23 cellular contexts compared by ENCODE assay signal in genomic region chr1:53620620-53620957, GRCh38.
DNase-seq lines count a peak whose midpoint lies in the region; ATAC-seq and TF ChIP-seq lines count a peak whose summit lies in the region.
"Had no signal": no experiment of that assay in that cellular context is flagged by ENCODE, and none has a peak within 500 bp of the region (broad histone marks: within the 10 kb centered on the region; RNA-seq: fewer than 3 reads in every experiment).

No MANE protein-coding gene starts in this region.

- H3K27me3 ChIP-seq in IMR-90 (ENCODE audit: control insufficient read depth, insufficient read depth, low read length) = no peaks in the 10 kb centered on the region
- H3K27me3 ChIP-seq in layer of hippocampus (ENCODE audit: control insufficient read depth, insufficient read depth, low read length) = no peaks in the 10 kb centered on the region
- no peaks in the 10 kb centered on the region for H3K27me3 ChIP-seq in MM.1S (replicated peaks; ENCODE audit: insufficient read depth, low read length)
- H3K27me3 ChIP-seq: BLaER1 treated with 17β-estradiol and CSF1 and Interleukin-3, amounts not matched to agents 10 nM and 100 nM; gastrocnemius medialis; hepatocyte; ovary had no signal

- H3K56ac ChIP-seq in IMR-90 (ENCODE audit: extremely low read depth, insufficient read depth, low read length) = no peak overlapping the region

- intact Hi-C loops in IMR-90 (cut with micrococcal nuclease) = no loop called here

- H3K18ac ChIP-seq in IMR-90 (ENCODE audit: low read depth, low read length) = no peak overlapping the region

- no peak overlapping the region for H2BK120ac ChIP-seq in IMR-90 (ENCODE audit: low read depth, low read length)

- 0 out of 2 replicates have a peak overlapping the region, but pooled peaks have one; percentile 0 for H3K4ac ChIP-seq in IMR-90 (ENCODE audit: low read depth, low read length)

- no peak overlapping the region for H4K8ac ChIP-seq in IMR-90 (ENCODE audit: low read depth in 2 of 2, low read length in 2 of 2)

- H3K9me3 ChIP-seq in IMR-90 (ENCODE audit: control insufficient read depth, insufficient read depth, low read length) (no peaks in the 10 kb centered on the region), MM.1S (replicated peaks; ENCODE audit: insufficient read depth, low read length) (no peaks in the 10 kb centered on the region)
- H3K9me3 ChIP-seq: BLaER1 treated with 17β-estradiol and CSF1 and Interleukin-3, amounts not matched to agents 10 nM and 100 nM; gastrocnemius medialis; ovary; tibial artery had no signal

- H3K9ac ChIP-seq in IMR-90 (ENCODE audit: low read depth, low read length) (no peak overlapping the region), MM.1S (ENCODE audit: low read length) (no peak overlapping the region)
- H3K9ac ChIP-seq: BLaER1 treated with 17β-estradiol and CSF1 and Interleukin-3, amounts not matched to agents 10 nM and 100 nM had no signal

- peak overlapping the region; percentile 69 for H3K23ac ChIP-seq in IMR-90 (ENCODE audit: low read depth, low read length)

- peaks cover 11% of the 10 kb centered on the region for H3K4me1 ChIP-seq in IMR-90 (ENCODE audit: control insufficient read depth, insufficient read depth, low read length)
- no peaks in the 10 kb centered on the region for H3K4me1 ChIP-seq in MM.1S (ENCODE audit: low read length)
- H3K4me1 ChIP-seq: BLaER1 treated with 17β-estradiol and CSF1 and Interleukin-3, amounts not matched to agents 10 nM and 100 nM; gastrocnemius medialis; tibial artery had no signal

- H3K36me3 Mint-ChIP-seq in brain = no peaks in the 10 kb centered on the region

- no TSS peak for BruUV-seq in IMR-90 (replicated peaks; lab: Mats Ljungman, UMichigan)

- H3K79me2 ChIP-seq in MM.1S (ENCODE audit: low read length) = no peaks in the 10 kb centered on the region
- H3K79me2 ChIP-seq: hepatocyte had no signal

- H3K27ac ChIP-seq in IMR-90 (ENCODE audit: insufficient read depth, low read length) (no peak overlapping the region), layer of hippocampus (ENCODE audit: low read depth, low read length) (peak overlapping the region; percentile 14), substantia nigra (ENCODE audit: low read depth, low read length, poor library complexity, severe bottlenecking) (peak overlapping the region; percentile 56), MM.1S (ENCODE audit: low read length) (no peak overlapping the region)
- H3K27ac ChIP-seq: BLaER1 treated with 17β-estradiol and CSF1 and Interleukin-3, amounts not matched to agents 10 nM and 100 nM; gastrocnemius medialis; hepatocyte; ovary; tibial artery had no signal

- H3K36me3 ChIP-seq in IMR-90 (ENCODE audit: control insufficient read depth, insufficient read depth, low read length) (no peaks in the 10 kb centered on the region), MM.1S (replicated peaks; ENCODE audit: insufficient read depth, low read length) (no peaks in the 10 kb centered on the region)
- H3K36me3 ChIP-seq: BLaER1 treated with 17β-estradiol and CSF1 and Interleukin-3, amounts not matched to agents 10 nM and 100 nM; gastrocnemius medialis; ovary; tibial artery had no signal

- peak overlapping the region; percentile 37 for H2AK9ac ChIP-seq in IMR-90 (replicated peaks; ENCODE audit: low read depth, low read length, poor library complexity)

- no peak; the same call in 1 of the 2 replicates for ATAC-seq in IMR-90 (ENCODE audit: low read depth)
- ATAC-seq: activated CD4-positive, alpha-beta T cell treated with anti-CD3 and anti-CD28 coated beads for 36 hours; activated T-cell treated with anti-CD3 and anti-CD28 coated beads, Interleukin-2, amount 50 U/mL, for 72 hours; gastrocnemius medialis; stimulated activated naive CD8-positive, alpha-beta T cell treated with anti-CD3 and anti-CD28 coated beads, Interleukin-15, Interleukin-2, amounts not matched to agents 100 U/mL and 50 U/mL, for 24 hours had no signal

- peaks cover 34% of the 10 kb centered on the region for H4K20me1 ChIP-seq in IMR-90 (ENCODE audit: insufficient read depth, low read length)
- H4K20me1 ChIP-seq in MM.1S (ENCODE audit: insufficient read depth, low read length) = no peaks in the 10 kb centered on the region
- H4K20me1 ChIP-seq: BLaER1 treated with 17β-estradiol and CSF1 and Interleukin-3, amounts not matched to agents 10 nM and 100 nM had no signal

- H3K27ac Mint-ChIP-seq in brain = peak overlapping the region in 4 of 5 experiments; percentile 53 to 72 (median 59)
- H3K27ac Mint-ChIP-seq: activated CD4-positive, alpha-beta T cell treated with anti-CD3 and anti-CD28 coated beads for 36 hours; activated T-cell treated with anti-CD3 and anti-CD28 coated beads, Interleukin-2, amount 50 U/mL, for 72 hours; nephron; T-helper 2 cell treated with Interferon-gamma antibody and Interleukin-4, amounts not matched to agents 5 μg/mL and 100 μg/mL, for 36 hours had no signal

- H2BK5ac ChIP-seq in IMR-90 (ENCODE audit: low read depth, low read length, poor library complexity, severe bottlenecking) = no peak overlapping the region

- DNase-seq in IMR-90 = no peak
- DNase-seq in substantia nigra (lab: John Stamatoyannopoulos, UW) = peak in 1 of 49 donors; percentile 58
- DNase-seq in NCI-H1048 (lab: John Stamatoyannopoulos, UW) = no peak
- DNase-seq in NCI-H510A (lab: John Stamatoyannopoulos, UW) = no peak
- DNase-seq in MM.1S = no peak
- DNase-seq: activated T-cell treated with anti-CD3 and anti-CD28 coated beads, Interleukin-2, amount 50 U/mL, for 72 hours; cerebellar nuclear complex; gastrocnemius medialis; NCI-H1092; NCI-H82; retina; SIG-M5; small intestine; stimulated activated naive CD8-positive, alpha-beta T cell treated with anti-CD3 and anti-CD28 coated beads, Interleukin-15, Interleukin-2, amounts not matched to agents 100 U/mL and 50 U/mL, for 24 hours had no signal

- CTCF ChIA-PET in IMR-90 (lab: Yijun Ruan, JAX) = interaction anchor here (0.6 to 0.7 kb wide), 2 partner anchors 213 to 240 kb away, joined by 3 read pairs; no protein-coding TSS in a partner anchor

- H3K4me3 Mint-ChIP-seq in brain = no peak overlapping the region
- H3K4me3 Mint-ChIP-seq: activated CD4-positive, alpha-beta T cell treated with anti-CD3 and anti-CD28 coated beads for 36 hours; activated T-cell treated with anti-CD3 and anti-CD28 coated beads, Interleukin-2, amount 50 U/mL, for 72 hours; nephron; T-helper 2 cell treated with Interferon-gamma antibody and Interleukin-4, amounts not matched to agents 5 μg/mL and 100 μg/mL, for 36 hours had no signal

- peaks cover 27% of the 10 kb centered on the region; the same call in 1 of the 2 replicates for H3K9me1 ChIP-seq in IMR-90 (ENCODE audit: insufficient read depth, low read length)

- H2BK15ac ChIP-seq in IMR-90 (ENCODE audit: low read depth, low read length) = no peak overlapping the region

- no peaks in the 10 kb centered on the region for H3K9me2 ChIP-seq in MM.1S (replicated peaks; ENCODE audit: insufficient read depth, low read length)

- H4K91ac ChIP-seq in IMR-90 (ENCODE audit: insufficient read depth, low read depth, low read length) = no peak overlapping the region

- no peak for TF ChIP-seq RAD21 in IMR-90 (IDR thresholded peaks at IDR 0.05; ENCODE audit: low read length)

- WGBS in IMR-90 (ENCODE audit: extremely low coverage in 2 of 2, insufficient read length in 1 of 2), 2 experiments = 70% methylated on average over 3 of the region's 8 CpGs; no CpG with 5 or more reads in 1 of the 2 experiments

- H3K9me3 Mint-ChIP-seq in brain = peaks cover 0 to 6% (median 3%) of the 10 kb centered on the region in 5 experiments
- H3K9me3 Mint-ChIP-seq: activated T-cell treated with anti-CD3 and anti-CD28 coated beads, Interleukin-2, amount 50 U/mL, for 72 hours; nephron; T-helper 2 cell treated with Interferon-gamma antibody and Interleukin-4, amounts not matched to agents 5 μg/mL and 100 μg/mL, for 36 hours had no signal

- POLR2A ChIA-PET in IMR-90 (lab: Charles Lee; ENCODE audit: unreplicated experiment) = no interaction called here

- H3K14ac ChIP-seq in IMR-90 (replicated peaks; ENCODE audit: low read depth, low read length) = no peak overlapping the region

- H3K4me1 Mint-ChIP-seq in brain = peaks cover 10% of the 10 kb centered on the region
- H3K4me1 Mint-ChIP-seq: activated CD4-positive, alpha-beta T cell treated with anti-CD3 and anti-CD28 coated beads for 36 hours had no signal

- H3F3A ChIP-seq in MM.1S (ENCODE audit: insufficient read depth, low read length) = no peaks in the 10 kb centered on the region

- H2BK20ac ChIP-seq in IMR-90 (ENCODE audit: low read depth, low read length) = no peak overlapping the region

- H3K4me2 ChIP-seq in IMR-90 (ENCODE audit: low read depth, low read length) (no peak overlapping the region; the same call in 1 of the 2 replicates), MM.1S (ENCODE audit: low read depth, low read length) (no peak overlapping the region)
- H3K4me2 ChIP-seq: BLaER1 treated with 17β-estradiol and CSF1 and Interleukin-3, amounts not matched to agents 10 nM and 100 nM; hepatocyte had no signal

- no peak overlapping the region for H4K5ac ChIP-seq in IMR-90 (ENCODE audit: low read depth, low read length)

- H2AFZ ChIP-seq in IMR-90 (replicated peaks; ENCODE audit: low read length, poor library complexity) (peak overlapping the region; percentile 64), MM.1S (ENCODE audit: low read length) (no peak overlapping the region)
- H2AFZ ChIP-seq: hepatocyte had no signal

- dilution Hi-C loops in IMR-90 (cut with HindIII; ENCODE audit: low sequenced_read_pairs, unreplicated experiment) = no loop called here

- no peak overlapping the region for H3K4me3 ChIP-seq in IMR-90 (ENCODE audit: insufficient read depth, low read depth, low read length)
- H3K4me3 ChIP-seq in MM.1S (ENCODE audit: low read length) = no peak overlapping the region
- H3K4me3 ChIP-seq: BLaER1 treated with 17β-estradiol and CSF1 and Interleukin-3, amounts not matched to agents 10 nM and 100 nM; gastrocnemius medialis; hepatocyte; ovary; tibial artery had no signal

- peaks cover 0 to 21% of the 10 kb centered on the region in 2 experiments; a peak in 2 of 4 replicates for H3K79me1 ChIP-seq in IMR-90 (ENCODE audit: low read depth in 1 of 2, low read length in 2 of 2)

- TF ChIP-seq POLR2A in IMR-90 (IDR thresholded peaks at IDR 0.05; ENCODE audit: low read depth, low read length) = no peak

- no peak overlapping the region for H2AK5ac ChIP-seq in IMR-90 (ENCODE audit: low read depth, low read length)

- no peak for TF ChIP-seq CTCF in IMR-90 (conservative IDR thresholded peaks at IDR 0.05; ENCODE audit: low read depth, low read length)
- TF ChIP-seq CTCF in brain (conservative IDR thresholded peaks at IDR 0.05) = no peak
- no peak for TF ChIP-seq CTCF in MM.1S (IDR thresholded peaks at IDR 0.05; ENCODE audit: low read length)

- in situ Hi-C loops in IMR-90 (cut with MboI; ENCODE audit: low sequenced_read_pairs) = no loop called here

- H3K27me3 Mint-ChIP-seq in brain = peaks cover 8% of the 10 kb centered on the region
- H3K27me3 Mint-ChIP-seq: activated CD4-positive, alpha-beta T cell treated with anti-CD3 and anti-CD28 coated beads for 36 hours had no signal

TF ChIP-seq in IMR-90, 13 proteins besides CTCF, POLR2A, EP300 and RAD21 (continues in another document):
- no peak for TF ChIP-seq FOS (IDR thresholded peaks at IDR 0.05; ENCODE audit: low read depth, low read length)

Comparison
In these comparisons a context has a peak if more than half of its experiments do, and no peak if none do; other contexts are left out.
1. H3K27ac ChIP-seq: peak in layer of hippocampus (single experiment) and substantia nigra (single experiment); none in IMR-90 (single experiment) and MM.1S (single experiment).